Comparison of ENCODE assay signal across 9 cellular contexts in the genomic region with DNA sequence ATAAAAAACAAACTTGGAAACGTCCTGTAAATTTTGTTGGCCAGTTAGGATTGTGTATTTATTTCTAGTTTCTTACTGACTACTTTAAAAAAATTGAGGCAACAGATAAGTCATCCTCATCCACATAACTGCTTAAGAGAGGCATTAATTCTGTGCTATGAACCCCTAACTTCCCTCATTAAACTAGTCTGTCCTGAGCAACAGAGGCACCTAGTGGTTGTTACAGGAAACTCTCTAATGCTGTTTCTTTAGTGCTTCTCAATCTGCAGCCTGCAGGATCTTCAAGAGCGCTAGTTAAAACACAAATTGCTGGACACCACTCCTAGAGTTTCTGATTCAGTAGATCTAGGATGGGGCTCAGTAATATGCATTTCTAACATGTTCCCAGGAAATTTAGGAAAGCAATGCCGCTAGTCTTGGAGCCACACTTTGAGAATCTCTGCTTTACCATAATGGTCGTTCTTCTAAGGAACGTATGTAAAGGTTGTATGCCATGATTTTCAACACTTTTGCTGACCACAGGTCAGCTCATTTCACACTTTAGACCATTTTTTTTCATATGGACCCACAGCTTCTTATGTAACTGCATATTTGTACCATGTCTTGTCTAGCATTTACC.
DNase-seq lines count a peak whose midpoint lies in the region; ATAC-seq and TF ChIP-seq lines count a peak whose summit lies in the region.
"Had no signal": no experiment of that assay in that cellular context is flagged by ENCODE, and none has a peak within 500 bp of the region (broad histone marks: within the 10 kb centered on the region; RNA-seq: fewer than 3 reads in every experiment).

No MANE protein-coding gene starts in this region.

- H3K9me3 Mint-ChIP-seq in HFFc6 (peaks cover 17% of the 10 kb centered on the region), brain (peaks cover 0 to 3% (median 0%) of the 10 kb centered on the region in 5 experiments), progenitor cell of endocrine pancreas (ENCODE audit: low read depth) (no peaks in the 10 kb centered on the region)

- no peaks in the 10 kb centered on the region for H3K27me3 Mint-ChIP-seq in HFFc6 (ENCODE audit: insufficient read depth)
- H3K27me3 Mint-ChIP-seq in brain, result peaks cover 5% of the 10 kb centered on the region
- H3K27me3 Mint-ChIP-seq in progenitor cell of endocrine pancreas, result no peaks in the 10 kb centered on the region

- H3K4me3 Mint-ChIP-seq in HFFc6 (no peak overlapping the region), brain (no peak overlapping the region), progenitor cell of endocrine pancreas (ENCODE audit: low read depth) (no peak overlapping the region)
- H3K4me3 Mint-ChIP-seq: CD4-positive, CD25-positive, alpha-beta regulatory T cell had no signal

- intact Hi-C loops in left ventricle myocardium superior (cut with micrococcal nuclease), result no loop called here

- H3K27ac Mint-ChIP-seq in HFFc6, result no peak overlapping the region
- H3K27ac Mint-ChIP-seq in brain, result no peak overlapping the region
- no peak overlapping the region for H3K27ac Mint-ChIP-seq in progenitor cell of endocrine pancreas
- H3K27ac Mint-ChIP-seq: CD4-positive, CD25-positive, alpha-beta regulatory T cell had no signal

- H3K36me3 Mint-ChIP-seq in HFFc6 (ENCODE audit: low read depth) (peaks cover 5% of the 10 kb centered on the region; the same call in 1 of the 2 replicates), brain (no peaks in the 10 kb centered on the region), progenitor cell of endocrine pancreas (ENCODE audit: insufficient read depth) (no peaks in the 10 kb centered on the region)
- H3K36me3 Mint-ChIP-seq: CD4-positive, CD25-positive, alpha-beta regulatory T cell had no signal

- H3K4me1 Mint-ChIP-seq in HFFc6 (ENCODE audit: low read depth) (no peaks in the 10 kb centered on the region), brain (peaks cover 14% of the 10 kb centered on the region), progenitor cell of endocrine pancreas (ENCODE audit: low read depth) (peaks cover 5% of the 10 kb centered on the region)
- H3K4me1 Mint-ChIP-seq: CD4-positive, CD25-positive, alpha-beta regulatory T cell had no signal

- ATAC-seq in left ventricle myocardium superior, result no peak

- peak; percentile 7 for DNase-seq in NOMO-1 treated with DMSO at 0.1 percent for 48 hours (lab: John Stamatoyannopoulos, UW; ENCODE audit: unreplicated experiment)
- DNase-seq in NOMO-1 treated with dmso at 0.1 percent for 144 hours (lab: John Stamatoyannopoulos, UW; ENCODE audit: unreplicated experiment), result no peak
- DNase-seq in HFFc6, result no peak
- DNase-seq in NCI-H187 (lab: John Stamatoyannopoulos, UW), result peak; percentile 12 to 25
- no peak for DNase-seq in progenitor cell of endocrine pancreas (ENCODE audit: low spot score, unreplicated experiment)
- DNase-seq in COR-L47 (lab: John Stamatoyannopoulos, UW), result no peak
- no peak for DNase-seq in left ventricle myocardium superior

- TF ChIP-seq CTCF in HFFc6 (IDR thresholded peaks at IDR 0.05), result peak; percentile 65
- peak; percentile 66 to 79 for TF ChIP-seq CTCF in brain (conservative IDR thresholded peaks at IDR 0.05)
- peak; percentile 78 for TF ChIP-seq CTCF in progenitor cell of endocrine pancreas (IDR thresholded peaks at IDR 0.05; ENCODE audit: unreplicated experiment)

Comparison
In these comparisons a context has a peak if more than half of its experiments do, and no peak if none do; other contexts are left out.
1. DNase-seq: peak in NOMO-1 treated with DMSO at 0.1 percent for 48 hours (single experiment) and NCI-H187 (2 of 2); none in NOMO-1 treated with dmso at 0.1 percent for 144 hours (single experiment), HFFc6 (single experiment), progenitor cell of endocrine pancreas (single experiment), COR-L47 (single experiment) and left ventricle myocardium superior (single experiment).
2. Peak in every context shown above with its lines, with median percentiles within 50 percentile points of each other: CTCF ChIP-seq.